Comparison of ENCODE assay signal across 8 cellular contexts in the genomic region with DNA sequence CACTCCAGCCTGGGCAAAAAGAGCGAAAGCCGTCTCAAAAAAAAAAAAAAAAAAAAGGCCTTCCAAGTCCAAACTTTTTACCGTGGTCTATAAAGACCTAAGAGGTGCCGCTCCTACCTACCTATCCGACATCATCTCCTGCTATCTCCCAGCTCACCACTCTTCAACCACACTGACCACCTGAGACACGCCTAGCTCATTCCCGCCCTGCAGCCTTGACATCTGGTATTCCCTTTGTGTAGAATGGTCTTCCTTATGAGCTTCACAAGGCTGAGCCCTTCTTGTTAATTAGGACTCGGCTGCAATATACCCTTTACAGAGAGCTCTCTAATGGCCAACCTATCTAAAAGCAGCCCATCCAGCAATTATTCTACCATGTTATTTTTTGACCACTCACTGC. TPM values are rescaled to one million over a fixed set of nuclear protein-coding genes. Genes with fewer than 3 reads are reported as not detected.
DNase-seq lines count a peak whose midpoint lies in the region; ATAC-seq and TF ChIP-seq lines count a peak whose summit lies in the region.

No MANE protein-coding gene starts in this region.

- peak; percentile 10 for DNase-seq in GM13977 (ENCODE audit: low spot score)
- DNase-seq in RWPE2 (ENCODE audit: low spot score), result no peak
- DNase-seq in fibroblast of pulmonary artery (ENCODE audit: low read depth), result no peak
- no peak for DNase-seq in skeletal muscle cell (ENCODE audit: low read depth)
- no peak for DNase-seq in dermis blood vessel endothelial cell
- no peak for DNase-seq in NCI-H2107 (lab: John Stamatoyannopoulos, UW)
- no peak for DNase-seq in GOT3 (lab: John Stamatoyannopoulos, UW)

- peaks cover 4% of the 10 kb centered on the region for H3K4me1 ChIP-seq in RWPE2 (ENCODE audit: insufficient read depth, poor library complexity, severe bottlenecking)

- peak overlapping the region; percentile 22 for H3K27ac ChIP-seq in RWPE2 (ENCODE audit: poor library complexity, severe bottlenecking)

- H3K36me3 ChIP-seq in RWPE2 (ENCODE audit: low read depth), result peaks cover 34% of the 10 kb centered on the region

- H3K9me3 ChIP-seq in RWPE2 (ENCODE audit: severe bottlenecking), result no peaks in the 10 kb centered on the region

- TF ChIP-seq CTCF in GM13977 (IDR thresholded peaks at IDR 0.05; ENCODE audit: extremely low read depth, insufficient read depth, missing control alignments) (no peak), RWPE2 (IDR thresholded peaks at IDR 0.05; ENCODE audit: poor library complexity, severe bottlenecking) (no peak), fibroblast of pulmonary artery (IDR thresholded peaks at IDR 0.05; ENCODE audit: low read length, missing control alignments) (no peak)

- H3K27me3 ChIP-seq in RWPE2 (ENCODE audit: insufficient read depth, poor library complexity, severe bottlenecking), result no peaks in the 10 kb centered on the region

- ATAC-seq in RWPE2 (ENCODE audit: low read depth), result no peak
- no peak for ATAC-seq in activated CD4-positive, CD25-positive, alpha-beta regulatory T cell treated with anti-CD3 and anti-CD28 coated beads, Interleukin-2, amount 50 U/mL, for 24 hours

- H3K4me3 ChIP-seq in RWPE2 (ENCODE audit: severe bottlenecking), result peak overlapping the region; percentile 75
- peak overlapping the region; percentile 88 for H3K4me3 ChIP-seq in fibroblast of pulmonary artery (replicated peaks; ENCODE audit: low read depth, low read length)
- peak overlapping the region; percentile 100 for H3K4me3 ChIP-seq in skeletal muscle cell (ENCODE audit: low read depth, low read length)

- in situ Hi-C loops in GM13977 (cut with MboI; ENCODE audit: low pct_unique_long_range_greater_than_20kb, low sequenced_read_pairs, unreplicated experiment), result no loop called here

RNA-seq across cellular contexts. Expression of gene MAGOH, which starts 0.7 kb away (rescaled TPM):
- 34.9 and 50.3 TPM in 2 replicates for total RNA-seq in dermis blood vessel endothelial cell

RNA-seq across cellular contexts. Expression of gene CZIB, which starts 17.2 kb away (rescaled TPM):
- total RNA-seq in dermis blood vessel endothelial cell, result 47.1 TPM in 2 replicates

RNA-seq across cellular contexts. Expression of gene CPT2, which starts 41.0 kb away (rescaled TPM):
- total RNA-seq in dermis blood vessel endothelial cell, result 12.4 and 14.8 TPM in 2 replicates
